8 cellular contexts compared by ENCODE assay signal in the genomic region with DNA sequence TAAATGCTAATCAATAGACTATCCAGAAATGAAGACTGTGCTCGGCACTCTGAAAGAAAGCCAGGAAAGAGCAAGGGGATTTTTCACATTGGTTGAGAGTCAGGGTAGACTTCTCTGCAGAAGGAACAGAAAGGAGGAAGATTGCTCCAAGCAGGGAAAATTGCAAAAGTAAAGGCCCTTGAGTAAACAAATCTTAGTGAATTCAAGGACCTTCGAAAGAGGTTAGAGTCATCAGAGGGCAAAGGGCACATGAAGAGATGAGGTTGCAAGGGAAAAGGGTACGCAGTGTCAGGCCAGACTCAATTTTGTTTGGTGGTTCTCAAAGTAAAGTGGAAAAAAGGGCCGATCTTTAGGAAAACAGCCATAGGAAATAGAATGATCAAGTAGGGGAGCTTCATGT.
A peak's percentile ranks its signal among the peaks of the same experiment; 100 is the strongest.
DNase-seq lines count a peak whose midpoint lies in the region; ATAC-seq and TF ChIP-seq lines count a peak whose summit lies in the region.

No MANE protein-coding gene starts in this region.

- no peak for TF ChIP-seq POLR2A in ovary (IDR thresholded peaks at IDR 0.05)

- peaks cover 9% of the 10 kb centered on the region for H3K27me3 Mint-ChIP-seq in T-helper 2 cell treated with Interferon-gamma antibody and Interleukin-4, amounts not matched to agents 5 μg/mL and 100 μg/mL, for 36 hours (ENCODE audit: low read depth)
- H3K27me3 Mint-ChIP-seq in activated T-helper 2 cell treated with anti-CD3 and anti-CD28 coated beads, Interferon-gamma antibody, Interleukin-2, Interleukin-4, amounts not matched to agents 10 μg/mL and 5 μg/mL and 100 μg/mL, durations not matched to agents 14 hours and 24 hours and 36 hours (ENCODE audit: low read depth), result no peaks in the 10 kb centered on the region

- H3K9me3 ChIP-seq in lower lobe of right lung, result no peaks in the 10 kb centered on the region
- peaks cover 0 to 4% of the 10 kb centered on the region in 2 donors for H3K9me3 ChIP-seq in stomach smooth muscle (ENCODE audit: control insufficient read depth in 2 of 2, low read length in 2 of 2)
- H3K9me3 ChIP-seq in ovary, result no peaks in the 10 kb centered on the region

- H3K27ac ChIP-seq in lower lobe of right lung, result peak overlapping the region; percentile 47
- peak overlapping the region; percentile 66 for H3K27ac ChIP-seq in stomach smooth muscle (ENCODE audit: low read length)
- H3K27ac ChIP-seq in ovary, result no peak overlapping the region

- no peak overlapping the region for H3K9ac ChIP-seq in stomach smooth muscle (ENCODE audit: low read length in 2 of 2)

- 68 to 76% (median 74%) methylated on average over 4 of the region's 4 CpGs for WGBS in ovary, 3 donors

- H3K4me1 ChIP-seq in lower lobe of right lung, result peaks cover 41% of the 10 kb centered on the region
- H3K4me1 ChIP-seq in stomach smooth muscle (ENCODE audit: control insufficient read depth, insufficient read depth, low read length), result peaks cover 50% of the 10 kb centered on the region
- H3K4me1 ChIP-seq in ovary (ENCODE audit: insufficient read depth), result peaks cover 5% of the 10 kb centered on the region

- intact Hi-C loops in activated T-helper 2 cell treated with anti-CD3 and anti-CD28 coated beads, Interferon-gamma antibody, Interleukin-2, Interleukin-4, amounts not matched to agents 10 μg/mL and 5 μg/mL and 100 μg/mL, durations not matched to agents 14 hours and 24 hours and 36 hours (cut with micrococcal nuclease), result loop anchor here (5.0 to 10.0 kb wide), 3 partner anchors 156 to 1424 kb away; partner anchors contain the start of genes RAI14 and TTC23L
- intact Hi-C loops in lower lobe of right lung (cut with DNase I), result no loop called here
- intact Hi-C loops in ovary (cut with DNase I), result no loop called here

- H3K4me3 Mint-ChIP-seq in T-helper 2 cell treated with Interferon-gamma antibody and Interleukin-4, amounts not matched to agents 5 μg/mL and 100 μg/mL, for 36 hours, result no peak overlapping the region
- H3K4me3 Mint-ChIP-seq in activated T-helper 2 cell treated with anti-CD3 and anti-CD28 coated beads, Interferon-gamma antibody, Interleukin-2, Interleukin-4, amounts not matched to agents 10 μg/mL and 5 μg/mL and 100 μg/mL, durations not matched to agents 14 hours and 24 hours and 36 hours (ENCODE audit: low read depth), result no peak overlapping the region

- no peak for TF ChIP-seq EP300 in ovary (IDR thresholded peaks at IDR 0.05)

- DNase-seq in T-helper 2 cell treated with Interferon-gamma antibody and Interleukin-4, amounts not matched to agents 5 μg/mL and 100 μg/mL, for 36 hours (ENCODE audit: low spot score), result no peak
- no peak for DNase-seq in T-helper 2 cell
- DNase-seq in activated T-helper 2 cell treated with anti-CD3 and anti-CD28 coated beads, Interferon-gamma antibody, Interleukin-2, Interleukin-4, amounts not matched to agents 10 μg/mL and 5 μg/mL and 100 μg/mL, durations not matched to agents 14 hours and 24 hours and 36 hours (ENCODE audit: low spot score), result no peak
- no peak for DNase-seq in lower lobe of right lung
- DNase-seq in ovary, result no peak
- DNase-seq in foreskin melanocyte, result no peak

- H3K4me1 Mint-ChIP-seq in T-helper 2 cell treated with Interferon-gamma antibody and Interleukin-4, amounts not matched to agents 5 μg/mL and 100 μg/mL, for 36 hours (ENCODE audit: low read depth), result peaks cover 18% of the 10 kb centered on the region
- H3K4me1 Mint-ChIP-seq in activated T-helper 2 cell treated with anti-CD3 and anti-CD28 coated beads, Interferon-gamma antibody, Interleukin-2, Interleukin-4, amounts not matched to agents 10 μg/mL and 5 μg/mL and 100 μg/mL, durations not matched to agents 14 hours and 24 hours and 36 hours (ENCODE audit: low read depth), result peaks cover 18% of the 10 kb centered on the region

- H3K36me3 Mint-ChIP-seq in T-helper 2 cell treated with Interferon-gamma antibody and Interleukin-4, amounts not matched to agents 5 μg/mL and 100 μg/mL, for 36 hours (ENCODE audit: low read depth), result no peaks in the 10 kb centered on the region
- no peaks in the 10 kb centered on the region for H3K36me3 Mint-ChIP-seq in activated T-helper 2 cell treated with anti-CD3 and anti-CD28 coated beads, Interferon-gamma antibody, Interleukin-2, Interleukin-4, amounts not matched to agents 10 μg/mL and 5 μg/mL and 100 μg/mL, durations not matched to agents 14 hours and 24 hours and 36 hours (ENCODE audit: low read depth)

- no peaks in the 10 kb centered on the region for H3K36me3 ChIP-seq in lower lobe of right lung
- H3K36me3 ChIP-seq in stomach smooth muscle (ENCODE audit: control insufficient read depth in 2 of 2, insufficient read depth in 2 of 2, low read length in 2 of 2), result no peaks in the 10 kb centered on the region
- no peaks in the 10 kb centered on the region for H3K36me3 ChIP-seq in ovary

- ATAC-seq in lower lobe of right lung, result peak; percentile 38 to 73
- ATAC-seq in HG03135 (IDR thresholded peaks at IDR 0.05; ENCODE audit: unreplicated experiment), result no peak

- H3K27ac Mint-ChIP-seq in T-helper 2 cell treated with Interferon-gamma antibody and Interleukin-4, amounts not matched to agents 5 μg/mL and 100 μg/mL, for 36 hours, result peak overlapping the region; percentile 54
- H3K27ac Mint-ChIP-seq in activated T-helper 2 cell treated with anti-CD3 and anti-CD28 coated beads, Interferon-gamma antibody, Interleukin-2, Interleukin-4, amounts not matched to agents 10 μg/mL and 5 μg/mL and 100 μg/mL, durations not matched to agents 14 hours and 24 hours and 36 hours, result peak overlapping the region; percentile 44

- H3K27me3 ChIP-seq in lower lobe of right lung (ENCODE audit: low read depth) (no peaks in the 10 kb centered on the region), stomach smooth muscle (ENCODE audit: control insufficient read depth in 1 of 2, insufficient read depth in 2 of 2, low read length in 2 of 2) (no peaks in the 10 kb centered on the region), ovary (no peaks in the 10 kb centered on the region)

- no peak for TF ChIP-seq CTCF in lower lobe of right lung (IDR thresholded peaks at IDR 0.05)
- no peak for TF ChIP-seq CTCF in ovary (IDR thresholded peaks at IDR 0.05)

- H3K9me3 Mint-ChIP-seq in T-helper 2 cell treated with Interferon-gamma antibody and Interleukin-4, amounts not matched to agents 5 μg/mL and 100 μg/mL, for 36 hours, result no peaks in the 10 kb centered on the region
- H3K9me3 Mint-ChIP-seq in activated T-helper 2 cell treated with anti-CD3 and anti-CD28 coated beads, Interferon-gamma antibody, Interleukin-2, Interleukin-4, amounts not matched to agents 10 μg/mL and 5 μg/mL and 100 μg/mL, durations not matched to agents 14 hours and 24 hours and 36 hours, result no peaks in the 10 kb centered on the region

- H3K4me3 ChIP-seq in lower lobe of right lung (no peak overlapping the region), stomach smooth muscle (ENCODE audit: low read length in 2 of 2) (peak overlapping the region; percentile 15 to 29), ovary (no peak overlapping the region)

Comparison
In these comparisons a context has a peak if more than half of its experiments do, and no peak if none do; other contexts are left out.
1. H3K27ac ChIP-seq: peak in lower lobe of right lung (single experiment) and stomach smooth muscle (single experiment); none in ovary (0 of 2).
2. H3K4me3 ChIP-seq: peak in stomach smooth muscle (2 of 2); none in lower lobe of right lung (single experiment) and ovary (single experiment).